ENCODE assay signal across 13 cellular contexts in the genomic region with DNA sequence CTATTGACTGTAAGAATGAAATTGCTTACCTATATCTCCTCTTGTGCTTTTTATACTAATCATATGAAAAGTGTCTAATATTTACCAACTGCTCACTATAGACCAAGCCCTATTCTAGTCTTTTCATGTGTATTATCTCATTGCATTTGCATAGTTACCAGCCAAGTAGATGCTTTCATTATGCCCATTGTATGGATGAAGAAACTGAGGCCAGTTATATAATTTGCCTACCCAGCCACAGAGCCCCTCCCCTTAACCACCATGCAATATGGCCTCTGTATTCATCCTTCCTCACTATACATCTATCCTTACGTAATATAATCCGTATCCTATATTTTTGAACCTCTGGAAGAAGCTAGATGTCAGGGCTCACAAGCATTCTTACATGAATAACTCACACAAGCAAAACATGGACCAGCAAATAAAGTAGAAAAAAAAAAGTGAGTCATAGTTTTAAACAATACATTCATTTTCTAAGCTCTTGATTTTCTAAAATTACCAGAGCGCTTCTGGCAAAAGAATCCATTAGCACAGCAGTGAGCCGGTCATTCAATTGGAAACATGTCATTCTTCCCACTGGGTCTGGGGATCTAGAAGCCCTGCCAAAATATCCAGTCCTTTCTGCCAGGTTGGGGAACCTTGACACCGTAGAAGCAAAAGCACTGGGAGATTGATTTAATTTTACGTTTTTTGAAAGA.
A peak's percentile ranks its signal among the peaks of the same experiment; 100 is the strongest.
DNase-seq lines count a peak whose midpoint lies in the region; ATAC-seq, FAIRE-seq and TF ChIP-seq lines count a peak whose summit lies in the region.
"Had no signal": no experiment of that assay in that cellular context is flagged by ENCODE, and none has a peak within 500 bp of the region (broad histone marks: within the 10 kb centered on the region; RNA-seq: fewer than 3 reads in every experiment).

No MANE protein-coding gene starts in this region.

- 77% methylated on average over 6 of the region's 6 CpGs for WGBS in smooth muscle cell (ENCODE audit: low lambda C conversion rate)
- 21 to 25% methylated on average over 6 of the region's 6 CpGs for WGBS in aorta, 2 donors

- H2AFZ ChIP-seq in astrocyte (ENCODE audit: low read depth, low read length) (no peak overlapping the region), smooth muscle cell (ENCODE audit: low read depth) (no peak overlapping the region)

- no peak overlapping the region for H3K4me3 ChIP-seq in astrocyte (ENCODE audit: insufficient read depth, low read depth, low read length)
- H3K4me3 ChIP-seq in fibroblast of pulmonary artery (replicated peaks; ENCODE audit: low read depth, low read length): no peak overlapping the region
- H3K4me3 ChIP-seq in smooth muscle cell: no peak overlapping the region
- no peak overlapping the region for H3K4me3 ChIP-seq in aorta (ENCODE audit: low read length in 2 of 2)
- H3K4me3 ChIP-seq: skin epidermis had no signal

- TF ChIP-seq CTCF in astrocyte (IDR thresholded peaks at IDR 0.05; ENCODE audit: insufficient read depth, low read depth, low read length) (no peak), fibroblast of pulmonary artery (IDR thresholded peaks at IDR 0.05; ENCODE audit: low read length, missing control alignments) (no peak), smooth muscle cell (IDR thresholded peaks at IDR 0.05; ENCODE audit: borderline replicate concordance, insufficient read depth, poor library complexity, severe bottlenecking) (no peak)

- H3K9me3 Mint-ChIP-seq in astrocyte (ENCODE audit: unreplicated experiment): no peaks in the 10 kb centered on the region
- no peaks in the 10 kb centered on the region for H3K9me3 Mint-ChIP-seq in activated naive CD8-positive, alpha-beta T cell treated with anti-CD3 and anti-CD28 coated beads, Interleukin-2, amount 50 U/mL, for 24 hours

- H3K79me2 ChIP-seq in astrocyte (ENCODE audit: insufficient read depth, low read length) (no peaks in the 10 kb centered on the region), smooth muscle cell (ENCODE audit: low read depth) (no peaks in the 10 kb centered on the region)

- H3K27me3 ChIP-seq in astrocyte (ENCODE audit: insufficient read depth, low read length) (no peaks in the 10 kb centered on the region), smooth muscle cell (ENCODE audit: low read depth) (no peaks in the 10 kb centered on the region), aorta (ENCODE audit: control insufficient read depth in 1 of 2, insufficient read depth in 2 of 2, low read length in 1 of 2) (no peaks in the 10 kb centered on the region)

- H3K36me3 Mint-ChIP-seq in astrocyte (ENCODE audit: low read depth, unreplicated experiment): no peaks in the 10 kb centered on the region
- no peaks in the 10 kb centered on the region for H3K36me3 Mint-ChIP-seq in activated naive CD8-positive, alpha-beta T cell treated with anti-CD3 and anti-CD28 coated beads, Interleukin-2, amount 50 U/mL, for 24 hours (ENCODE audit: low read depth)

- no peak for FAIRE-seq in astrocyte (lab: Jason Lieb, UNC)
- no peak for FAIRE-seq in HTR-8/SVneo (lab: Jason Lieb, UNC)

- H3K4me3 Mint-ChIP-seq in astrocyte (ENCODE audit: unreplicated experiment): no peak overlapping the region
- H3K4me3 Mint-ChIP-seq in activated naive CD8-positive, alpha-beta T cell treated with anti-CD3 and anti-CD28 coated beads, Interleukin-2, amount 50 U/mL, for 24 hours: no peak overlapping the region

- H3K27ac ChIP-seq in astrocyte (ENCODE audit: low read depth, low read length) (peak overlapping the region; percentile 53), smooth muscle cell (ENCODE audit: low read depth) (peak overlapping the region; percentile 44), aorta (ENCODE audit: low read depth in 1 of 2, low read length in 2 of 2) (no peak overlapping the region)
- H3K27ac ChIP-seq: RWPE1 had no signal

- DNase-seq in NCI-H748 (lab: John Stamatoyannopoulos, UW; ENCODE audit: unreplicated experiment): peak; percentile 6
- no peak for DNase-seq in NCI-H748 treated with DMSO at 0.1 percent for 48 hours (lab: John Stamatoyannopoulos, UW)
- DNase-seq in astrocyte (ENCODE audit: low read depth): peak; percentile 80
- DNase-seq in fibroblast of pulmonary artery (ENCODE audit: low read depth): peak; percentile 71
- no peak for DNase-seq in smooth muscle cell (lab: John Stamatoyannopoulos, UW; ENCODE audit: unreplicated experiment)
- DNase-seq in aorta: no peak
- no peak for DNase-seq in activated naive CD8-positive, alpha-beta T cell treated with anti-CD3 and anti-CD28 coated beads, Interleukin-2, amount 50 U/mL, for 24 hours
- DNase-seq in HTR-8/SVneo (ENCODE audit: insufficient read length, low spot score): no peak
- DNase-seq: 8988T, DMS79 had no signal

- no peaks in the 10 kb centered on the region for H3K27me3 Mint-ChIP-seq in astrocyte (ENCODE audit: low read depth, unreplicated experiment)
- H3K27me3 Mint-ChIP-seq in activated naive CD8-positive, alpha-beta T cell treated with anti-CD3 and anti-CD28 coated beads, Interleukin-2, amount 50 U/mL, for 24 hours: peaks cover 11% of the 10 kb centered on the region

- H3F3A ChIP-seq in smooth muscle cell (ENCODE audit: low read depth): no peaks in the 10 kb centered on the region

- intact Hi-C loops in aorta (cut with DNase I): no loop called here

- H3K4me1 ChIP-seq in astrocyte (ENCODE audit: insufficient read depth, low read length): peaks cover 36% of the 10 kb centered on the region
- no peaks in the 10 kb centered on the region for H3K4me1 ChIP-seq in smooth muscle cell (ENCODE audit: low read depth)
- H3K4me1 ChIP-seq in aorta (ENCODE audit: control insufficient read depth in 1 of 2, insufficient read depth in 2 of 2, low read length in 2 of 2): no peaks in the 10 kb centered on the region

- ATAC-seq in aorta (ENCODE audit: low FRiP score): no peak
- no peak for ATAC-seq in activated naive CD8-positive, alpha-beta T cell treated with anti-CD3 and anti-CD28 coated beads, Interleukin-2, amount 50 U/mL, for 24 hours
- ATAC-seq: activated CD4-positive, CD25-positive, alpha-beta regulatory T cell treated with anti-CD3 and anti-CD28 coated beads, Interleukin-2, amount 50 U/mL, for 24 hours had no signal

- no peaks in the 10 kb centered on the region for H3K36me3 ChIP-seq in astrocyte (ENCODE audit: insufficient read depth, low read length)
- no peaks in the 10 kb centered on the region for H3K36me3 ChIP-seq in smooth muscle cell (ENCODE audit: low read depth)
- no peaks in the 10 kb centered on the region for H3K36me3 ChIP-seq in aorta (ENCODE audit: control insufficient read depth in 1 of 2, insufficient read depth in 2 of 2, low read length in 1 of 2)

- H3K27ac Mint-ChIP-seq in astrocyte (ENCODE audit: unreplicated experiment): peak overlapping the region; percentile 29
- H3K27ac Mint-ChIP-seq in activated naive CD8-positive, alpha-beta T cell treated with anti-CD3 and anti-CD28 coated beads, Interleukin-2, amount 50 U/mL, for 24 hours: no peak overlapping the region

- H3K9ac ChIP-seq in astrocyte (ENCODE audit: low read length): peak overlapping the region; percentile 34
- H3K9ac ChIP-seq in smooth muscle cell (ENCODE audit: low read depth): no peak overlapping the region

- H4K20me1 ChIP-seq in astrocyte (ENCODE audit: insufficient read depth, low read length) (no peaks in the 10 kb centered on the region), smooth muscle cell (ENCODE audit: low read depth) (no peaks in the 10 kb centered on the region)

- H3K4me2 ChIP-seq in astrocyte (ENCODE audit: low read length): peak overlapping the region; percentile 52
- H3K4me2 ChIP-seq in smooth muscle cell: no peak overlapping the region

- peaks cover 18% of the 10 kb centered on the region for H3K4me1 Mint-ChIP-seq in astrocyte (ENCODE audit: low read depth, unreplicated experiment)
- H3K4me1 Mint-ChIP-seq in activated naive CD8-positive, alpha-beta T cell treated with anti-CD3 and anti-CD28 coated beads, Interleukin-2, amount 50 U/mL, for 24 hours: no peaks in the 10 kb centered on the region

- no peaks in the 10 kb centered on the region for H3K9me3 ChIP-seq in astrocyte (ENCODE audit: insufficient read depth, low read depth, low read length)
- no peaks in the 10 kb centered on the region for H3K9me3 ChIP-seq in smooth muscle cell (replicated peaks; ENCODE audit: low read depth)
- no peaks in the 10 kb centered on the region for H3K9me3 ChIP-seq in aorta (ENCODE audit: control insufficient read depth, low read length)

Comparison
In these comparisons a context has a peak if more than half of its experiments do, and no peak if none do; other contexts are left out.
1. DNase-seq: peak in NCI-H748 (single experiment), astrocyte (single experiment) and fibroblast of pulmonary artery (single experiment); none in NCI-H748 treated with DMSO at 0.1 percent for 48 hours (single experiment), smooth muscle cell (single experiment), aorta (0 of 2), activated naive CD8-positive, alpha-beta T cell treated with anti-CD3 and anti-CD28 coated beads, Interleukin-2, amount 50 U/mL, for 24 hours (single experiment) and HTR-8/SVneo (single experiment).
2. H3K27ac ChIP-seq: peak in astrocyte (single experiment) and smooth muscle cell (single experiment); none in aorta (0 of 2).